ENCODE assay signal across 1 cellular context in the genomic region with DNA sequence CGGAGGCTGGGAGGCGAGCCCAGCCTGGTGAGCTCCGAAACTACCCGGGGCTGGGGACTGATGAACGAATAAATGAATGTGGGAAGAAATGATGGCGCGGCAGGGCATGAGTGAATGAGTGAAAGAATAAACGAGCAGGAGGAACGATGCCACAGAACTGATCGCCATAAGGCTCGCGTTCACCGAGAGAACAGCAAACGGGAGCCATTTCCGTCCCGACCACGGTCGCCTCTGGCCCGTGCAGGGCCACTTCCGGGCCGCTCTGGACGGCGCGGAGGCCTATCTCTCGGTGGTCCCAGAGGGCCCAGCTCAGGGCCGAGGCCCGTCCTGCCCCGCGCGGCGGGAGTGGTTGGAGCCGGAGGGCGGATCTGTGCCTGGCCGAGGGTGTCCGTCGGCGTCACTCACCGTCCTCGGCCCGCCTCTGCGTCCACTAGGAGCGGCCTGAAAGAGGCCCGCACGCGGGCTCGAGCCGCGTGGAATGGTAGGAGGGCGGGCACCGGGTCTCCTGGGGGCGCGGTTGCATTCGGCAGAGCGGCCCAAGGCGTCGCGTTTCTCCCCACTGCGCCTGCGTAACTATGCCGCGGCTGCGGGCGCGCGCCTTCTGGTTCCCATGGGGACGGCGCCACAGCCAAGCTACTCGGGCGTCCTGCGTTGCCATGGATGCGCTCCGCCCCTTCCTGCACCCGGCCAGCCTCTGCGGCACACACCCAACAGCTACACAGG.
TF ChIP-seq lines count a peak whose summit lies in the region.

A gene (minus strand): TSS at position 480 of the 723 bp plus-strand sequence. CDS start 5,116 bp downstream, outside the sequence.

TF ChIP-seq in GM12878, 131 proteins besides CTCF, POLR2A, EP300 and RAD21 (continued from another document and continues in another):
- TF ChIP-seq, protein P1, sequence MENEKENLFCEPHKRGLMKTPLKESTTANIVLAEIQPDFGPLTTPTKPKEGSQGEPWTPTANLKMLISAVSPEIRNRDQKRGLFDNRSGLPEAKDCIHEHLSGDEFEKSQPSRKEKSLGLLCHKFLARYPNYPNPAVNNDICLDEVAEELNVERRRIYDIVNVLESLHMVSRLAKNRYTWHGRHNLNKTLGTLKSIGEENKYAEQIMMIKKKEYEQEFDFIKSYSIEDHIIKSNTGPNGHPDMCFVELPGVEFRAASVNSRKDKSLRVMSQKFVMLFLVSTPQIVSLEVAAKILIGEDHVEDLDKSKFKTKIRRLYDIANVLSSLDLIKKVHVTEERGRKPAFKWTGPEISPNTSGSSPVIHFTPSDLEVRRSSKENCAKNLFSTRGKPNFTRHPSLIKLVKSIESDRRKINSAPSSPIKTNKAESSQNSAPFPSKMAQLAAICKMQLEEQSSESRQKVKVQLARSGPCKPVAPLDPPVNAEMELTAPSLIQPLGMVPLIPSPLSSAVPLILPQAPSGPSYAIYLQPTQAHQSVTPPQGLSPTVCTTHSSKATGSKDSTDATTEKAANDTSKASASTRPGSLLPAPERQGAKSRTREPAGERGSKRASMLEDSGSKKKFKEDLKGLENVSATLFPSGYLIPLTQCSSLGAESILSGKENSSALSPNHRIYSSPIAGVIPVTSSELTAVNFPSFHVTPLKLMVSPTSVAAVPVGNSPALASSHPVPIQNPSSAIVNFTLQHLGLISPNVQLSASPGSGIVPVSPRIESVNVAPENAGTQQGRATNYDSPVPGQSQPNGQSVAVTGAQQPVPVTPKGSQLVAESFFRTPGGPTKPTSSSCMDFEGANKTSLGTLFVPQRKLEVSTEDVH (IDR thresholded peaks at IDR 0.05; ENCODE audit: low read depth, partially characterized antibody), result peak; percentile 57
- TF ChIP-seq, protein P2, sequence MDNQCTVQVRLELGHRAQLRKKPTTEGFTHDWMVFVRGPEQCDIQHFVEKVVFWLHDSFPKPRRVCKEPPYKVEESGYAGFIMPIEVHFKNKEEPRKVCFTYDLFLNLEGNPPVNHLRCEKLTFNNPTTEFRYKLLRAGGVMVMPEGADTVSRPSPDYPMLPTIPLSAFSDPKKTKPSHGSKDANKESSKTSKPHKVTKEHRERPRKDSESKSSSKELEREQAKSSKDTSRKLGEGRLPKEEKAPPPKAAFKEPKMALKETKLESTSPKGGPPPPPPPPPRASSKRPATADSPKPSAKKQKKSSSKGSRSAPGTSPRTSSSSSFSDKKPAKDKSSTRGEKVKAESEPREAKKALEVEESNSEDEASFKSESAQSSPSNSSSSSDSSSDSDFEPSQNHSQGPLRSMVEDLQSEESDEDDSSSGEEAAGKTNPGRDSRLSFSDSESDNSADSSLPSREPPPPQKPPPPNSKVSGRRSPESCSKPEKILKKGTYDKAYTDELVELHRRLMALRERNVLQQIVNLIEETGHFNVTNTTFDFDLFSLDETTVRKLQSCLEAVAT (IDR thresholded peaks at IDR 0.05), result peak; percentile 91
- TF ChIP-seq KLF5 (IDR thresholded peaks at IDR 0.05; ENCODE audit: partially characterized antibody) (no peak), SPI1 (IDR thresholded peaks at IDR 0.05; ENCODE audit: borderline replicate concordance, insufficient read depth, low read depth, low read length) (no peak), NR2F1 (conservative IDR thresholded peaks at IDR 0.05) (peak; percentile 60; the same call in 1 of the 2 replicates), ZNF622 (IDR thresholded peaks at IDR 0.05) (no peak), RELA (IDR thresholded peaks at IDR 0.05; ENCODE audit: borderline replicate concordance, partially characterized antibody) (no peak), TCF3 (IDR thresholded peaks at IDR 0.05; ENCODE audit: borderline replicate concordance, insufficient read depth, low read depth, low read length) (0 out of 2 replicates have a peak, but pooled peaks have one; percentile 20), MTA3 (IDR thresholded peaks at IDR 0.05; ENCODE audit: borderline replicate concordance, low read length) (no peak), MXI1 (IDR thresholded peaks at IDR 0.05; ENCODE audit: low read depth, low read length) (peak; percentile 99), SMAD5 (IDR thresholded peaks at IDR 0.05; ENCODE audit: low read depth) (peak; percentile 81), MEF2A (IDR thresholded peaks at IDR 0.05; ENCODE audit: insufficient read depth, low read depth, low read length) (no peak), CREB1 (IDR thresholded peaks at IDR 0.05; ENCODE audit: low read depth) (0 out of 2 replicates have a peak, but pooled peaks have one; percentile 45), YY1 (IDR thresholded peaks at IDR 0.05; ENCODE audit: low read depth, low read length) (peak; percentile 92), ZNF207 (IDR thresholded peaks at IDR 0.05; ENCODE audit: borderline replicate concordance) (peak; percentile 53; the same call in 1 of the 2 replicates), HCFC1 (IDR thresholded peaks at IDR 0.05; ENCODE audit: low read length) (peak; percentile 73), ATF7 (IDR thresholded peaks at IDR 0.05; ENCODE audit: low read depth) (0 out of 2 replicates have a peak, but pooled peaks have one; percentile 21), SUPT20H (IDR thresholded peaks at IDR 0.05; ENCODE audit: borderline replicate concordance, control insufficient read depth, low read depth, low read length) (no peak), GATAD2B (conservative IDR thresholded peaks at IDR 0.05; ENCODE audit: low read depth) (no peak; the same call in 1 of the 2 replicates), NR2C1 (IDR thresholded peaks at IDR 0.05) (peak; percentile 70), RUNX3 (IDR thresholded peaks at IDR 0.05; ENCODE audit: low read length) (peak; percentile 58), PML (IDR thresholded peaks at IDR 0.05; ENCODE audit: low read length) (peak; percentile 63; the same call in 1 of the 2 replicates), EZH2 (IDR thresholded peaks at IDR 0.05; ENCODE audit: borderline replicate concordance, control insufficient read depth, low read depth, low read length) (no peak), KDM1A (IDR thresholded peaks at IDR 0.05; ENCODE audit: borderline replicate concordance) (no peak), ZBED1 (IDR thresholded peaks at IDR 0.05; ENCODE audit: borderline replicate concordance) (no peak), ZNF24 (IDR thresholded peaks at IDR 0.05) (peak; percentile 91), TBL1XR1 (IDR thresholded peaks at IDR 0.05; ENCODE audit: low read depth, low read length) (peak; percentile 46)
- TF ChIP-seq, protein P3, sequence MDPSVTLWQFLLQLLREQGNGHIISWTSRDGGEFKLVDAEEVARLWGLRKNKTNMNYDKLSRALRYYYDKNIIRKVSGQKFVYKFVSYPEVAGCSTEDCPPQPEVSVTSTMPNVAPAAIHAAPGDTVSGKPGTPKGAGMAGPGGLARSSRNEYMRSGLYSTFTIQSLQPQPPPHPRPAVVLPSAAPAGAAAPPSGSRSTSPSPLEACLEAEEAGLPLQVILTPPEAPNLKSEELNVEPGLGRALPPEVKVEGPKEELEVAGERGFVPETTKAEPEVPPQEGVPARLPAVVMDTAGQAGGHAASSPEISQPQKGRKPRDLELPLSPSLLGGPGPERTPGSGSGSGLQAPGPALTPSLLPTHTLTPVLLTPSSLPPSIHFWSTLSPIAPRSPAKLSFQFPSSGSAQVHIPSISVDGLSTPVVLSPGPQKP (IDR thresholded peaks at IDR 0.05; ENCODE audit: low read depth, low read length), result peak; percentile 88
- TF ChIP-seq, protein P4, sequence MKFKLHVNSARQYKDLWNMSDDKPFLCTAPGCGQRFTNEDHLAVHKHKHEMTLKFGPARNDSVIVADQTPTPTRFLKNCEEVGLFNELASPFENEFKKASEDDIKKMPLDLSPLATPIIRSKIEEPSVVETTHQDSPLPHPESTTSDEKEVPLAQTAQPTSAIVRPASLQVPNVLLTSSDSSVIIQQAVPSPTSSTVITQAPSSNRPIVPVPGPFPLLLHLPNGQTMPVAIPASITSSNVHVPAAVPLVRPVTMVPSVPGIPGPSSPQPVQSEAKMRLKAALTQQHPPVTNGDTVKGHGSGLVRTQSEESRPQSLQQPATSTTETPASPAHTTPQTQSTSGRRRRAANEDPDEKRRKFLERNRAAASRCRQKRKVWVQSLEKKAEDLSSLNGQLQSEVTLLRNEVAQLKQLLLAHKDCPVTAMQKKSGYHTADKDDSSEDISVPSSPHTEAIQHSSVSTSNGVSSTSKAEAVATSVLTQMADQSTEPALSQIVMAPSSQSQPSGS (IDR thresholded peaks at IDR 0.05; ENCODE audit: low read length), result no peak
- TF ChIP-seq, protein P5, sequence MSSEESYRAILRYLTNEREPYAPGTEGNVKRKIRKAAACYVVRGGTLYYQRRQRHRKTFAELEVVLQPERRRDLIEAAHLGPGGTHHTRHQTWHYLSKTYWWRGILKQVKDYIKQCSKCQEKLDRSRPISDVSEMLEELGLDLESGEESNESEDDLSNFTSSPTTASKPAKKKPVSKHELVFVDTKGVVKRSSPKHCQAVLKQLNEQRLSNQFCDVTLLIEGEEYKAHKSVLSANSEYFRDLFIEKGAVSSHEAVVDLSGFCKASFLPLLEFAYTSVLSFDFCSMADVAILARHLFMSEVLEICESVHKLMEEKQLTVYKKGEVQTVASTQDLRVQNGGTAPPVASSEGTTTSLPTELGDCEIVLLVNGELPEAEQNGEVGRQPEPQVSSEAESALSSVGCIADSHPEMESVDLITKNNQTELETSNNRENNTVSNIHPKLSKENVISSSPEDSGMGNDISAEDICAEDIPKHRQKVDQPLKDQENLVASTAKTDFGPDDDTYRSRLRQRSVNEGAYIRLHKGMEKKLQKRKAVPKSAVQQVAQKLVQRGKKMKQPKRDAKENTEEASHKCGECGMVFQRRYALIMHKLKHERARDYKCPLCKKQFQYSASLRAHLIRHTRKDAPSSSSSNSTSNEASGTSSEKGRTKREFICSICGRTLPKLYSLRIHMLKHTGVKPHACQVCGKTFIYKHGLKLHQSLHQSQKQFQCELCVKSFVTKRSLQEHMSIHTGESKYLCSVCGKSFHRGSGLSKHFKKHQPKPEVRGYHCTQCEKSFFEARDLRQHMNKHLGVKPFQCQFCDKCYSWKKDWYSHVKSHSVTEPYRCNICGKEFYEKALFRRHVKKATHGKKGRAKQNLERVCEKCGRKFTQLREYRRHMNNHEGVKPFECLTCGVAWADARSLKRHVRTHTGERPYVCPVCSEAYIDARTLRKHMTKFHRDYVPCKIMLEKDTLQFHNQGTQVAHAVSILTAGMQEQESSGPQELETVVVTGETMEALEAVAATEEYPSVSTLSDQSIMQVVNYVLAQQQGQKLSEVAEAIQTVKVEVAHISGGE (CRISPR knock-in tag; IDR thresholded peaks at IDR 0.05), result peak; percentile 59
- TF ChIP-seq, protein P6, sequence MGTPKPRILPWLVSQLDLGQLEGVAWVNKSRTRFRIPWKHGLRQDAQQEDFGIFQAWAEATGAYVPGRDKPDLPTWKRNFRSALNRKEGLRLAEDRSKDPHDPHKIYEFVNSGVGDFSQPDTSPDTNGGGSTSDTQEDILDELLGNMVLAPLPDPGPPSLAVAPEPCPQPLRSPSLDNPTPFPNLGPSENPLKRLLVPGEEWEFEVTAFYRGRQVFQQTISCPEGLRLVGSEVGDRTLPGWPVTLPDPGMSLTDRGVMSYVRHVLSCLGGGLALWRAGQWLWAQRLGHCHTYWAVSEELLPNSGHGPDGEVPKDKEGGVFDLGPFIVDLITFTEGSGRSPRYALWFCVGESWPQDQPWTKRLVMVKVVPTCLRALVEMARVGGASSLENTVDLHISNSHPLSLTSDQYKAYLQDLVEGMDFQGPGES (IDR thresholded peaks at IDR 0.05), result 0 out of 2 replicates have a peak, but pooled peaks have one; percentile 30
- TF ChIP-seq, protein P7, sequence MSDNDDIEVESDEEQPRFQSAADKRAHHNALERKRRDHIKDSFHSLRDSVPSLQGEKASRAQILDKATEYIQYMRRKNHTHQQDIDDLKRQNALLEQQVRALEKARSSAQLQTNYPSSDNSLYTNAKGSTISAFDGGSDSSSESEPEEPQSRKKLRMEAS (IDR thresholded peaks at IDR 0.05; ENCODE audit: low read depth, low read length), result peak; percentile 45
- TF ChIP-seq, protein P8, sequence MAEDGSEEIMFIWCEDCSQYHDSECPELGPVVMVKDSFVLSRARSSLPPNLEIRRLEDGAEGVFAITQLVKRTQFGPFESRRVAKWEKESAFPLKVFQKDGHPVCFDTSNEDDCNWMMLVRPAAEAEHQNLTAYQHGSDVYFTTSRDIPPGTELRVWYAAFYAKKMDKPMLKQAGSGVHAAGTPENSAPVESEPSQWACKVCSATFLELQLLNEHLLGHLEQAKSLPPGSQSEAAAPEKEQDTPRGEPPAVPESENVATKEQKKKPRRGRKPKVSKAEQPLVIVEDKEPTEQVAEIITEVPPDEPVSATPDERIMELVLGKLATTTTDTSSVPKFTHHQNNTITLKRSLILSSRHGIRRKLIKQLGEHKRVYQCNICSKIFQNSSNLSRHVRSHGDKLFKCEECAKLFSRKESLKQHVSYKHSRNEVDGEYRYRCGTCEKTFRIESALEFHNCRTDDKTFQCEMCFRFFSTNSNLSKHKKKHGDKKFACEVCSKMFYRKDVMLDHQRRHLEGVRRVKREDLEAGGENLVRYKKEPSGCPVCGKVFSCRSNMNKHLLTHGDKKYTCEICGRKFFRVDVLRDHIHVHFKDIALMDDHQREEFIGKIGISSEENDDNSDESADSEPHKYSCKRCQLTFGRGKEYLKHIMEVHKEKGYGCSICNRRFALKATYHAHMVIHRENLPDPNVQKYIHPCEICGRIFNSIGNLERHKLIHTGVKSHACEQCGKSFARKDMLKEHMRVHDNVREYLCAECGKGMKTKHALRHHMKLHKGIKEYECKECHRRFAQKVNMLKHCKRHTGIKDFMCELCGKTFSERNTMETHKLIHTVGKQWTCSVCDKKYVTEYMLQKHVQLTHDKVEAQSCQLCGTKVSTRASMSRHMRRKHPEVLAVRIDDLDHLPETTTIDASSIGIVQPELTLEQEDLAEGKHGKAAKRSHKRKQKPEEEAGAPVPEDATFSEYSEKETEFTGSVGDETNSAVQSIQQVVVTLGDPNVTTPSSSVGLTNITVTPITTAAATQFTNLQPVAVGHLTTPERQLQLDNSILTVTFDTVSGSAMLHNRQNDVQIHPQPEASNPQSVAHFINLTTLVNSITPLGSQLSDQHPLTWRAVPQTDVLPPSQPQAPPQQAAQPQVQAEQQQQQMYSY (CRISPR knock-in tag; IDR thresholded peaks at IDR 0.05), result 0 out of 2 replicates have a peak, but pooled peaks have one; percentile 30
- TF ChIP-seq, protein P9, sequence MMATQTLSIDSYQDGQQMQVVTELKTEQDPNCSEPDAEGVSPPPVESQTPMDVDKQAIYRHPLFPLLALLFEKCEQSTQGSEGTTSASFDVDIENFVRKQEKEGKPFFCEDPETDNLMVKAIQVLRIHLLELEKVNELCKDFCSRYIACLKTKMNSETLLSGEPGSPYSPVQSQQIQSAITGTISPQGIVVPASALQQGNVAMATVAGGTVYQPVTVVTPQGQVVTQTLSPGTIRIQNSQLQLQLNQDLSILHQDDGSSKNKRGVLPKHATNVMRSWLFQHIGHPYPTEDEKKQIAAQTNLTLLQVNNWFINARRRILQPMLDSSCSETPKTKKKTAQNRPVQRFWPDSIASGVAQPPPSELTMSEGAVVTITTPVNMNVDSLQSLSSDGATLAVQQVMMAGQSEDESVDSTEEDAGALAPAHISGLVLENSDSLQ (IDR thresholded peaks at IDR 0.05), result peak; percentile 88
- TF ChIP-seq, protein P10, sequence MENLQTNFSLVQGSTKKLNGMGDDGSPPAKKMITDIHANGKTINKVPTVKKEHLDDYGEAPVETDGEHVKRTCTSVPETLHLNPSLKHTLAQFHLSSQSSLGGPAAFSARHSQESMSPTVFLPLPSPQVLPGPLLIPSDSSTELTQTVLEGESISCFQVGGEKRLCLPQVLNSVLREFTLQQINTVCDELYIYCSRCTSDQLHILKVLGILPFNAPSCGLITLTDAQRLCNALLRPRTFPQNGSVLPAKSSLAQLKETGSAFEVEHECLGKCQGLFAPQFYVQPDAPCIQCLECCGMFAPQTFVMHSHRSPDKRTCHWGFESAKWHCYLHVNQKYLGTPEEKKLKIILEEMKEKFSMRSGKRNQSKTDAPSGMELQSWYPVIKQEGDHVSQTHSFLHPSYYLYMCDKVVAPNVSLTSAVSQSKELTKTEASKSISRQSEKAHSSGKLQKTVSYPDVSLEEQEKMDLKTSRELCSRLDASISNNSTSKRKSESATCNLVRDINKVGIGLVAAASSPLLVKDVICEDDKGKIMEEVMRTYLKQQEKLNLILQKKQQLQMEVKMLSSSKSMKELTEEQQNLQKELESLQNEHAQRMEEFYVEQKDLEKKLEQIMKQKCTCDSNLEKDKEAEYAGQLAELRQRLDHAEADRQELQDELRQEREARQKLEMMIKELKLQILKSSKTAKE (IDR thresholded peaks at IDR 0.05; ENCODE audit: low read depth, poor library complexity, severe bottlenecking), result no peak
